Comparison of ENCODE assay signal across 10 cellular contexts in genomic region chr19:3098141-3098514, GRCh38. TPM values are rescaled to one million over a fixed set of nuclear protein-coding genes. Genes with fewer than 3 reads are reported as not detected.
DNase-seq lines count a peak whose midpoint lies in the region; ATAC-seq and TF ChIP-seq lines count a peak whose summit lies in the region.
"Had no signal": no experiment of that assay in that cellular context is flagged by ENCODE, and none has a peak within 500 bp of the region (broad histone marks: within the 10 kb centered on the region; RNA-seq: fewer than 3 reads in every experiment).

No MANE protein-coding gene starts in this region.

- no peaks in the 10 kb centered on the region for H3K9me3 ChIP-seq in Panc1 (ENCODE audit: control insufficient read depth, insufficient read depth, low read depth, low read length)
- H3K9me3 ChIP-seq in mesenchymal stem cell (ENCODE audit: control insufficient read depth, low read length): no peaks in the 10 kb centered on the region
- H3K9me3 ChIP-seq in tibial artery: no peaks in the 10 kb centered on the region

- POLR2A ChIA-PET in Panc1 (lab: Charles Lee): no interaction called here

- H2BK12ac ChIP-seq in mesenchymal stem cell (ENCODE audit: low read length in 2 of 2): peak overlapping the region in 1 of 2 experiments; percentile 16

- H3K14ac ChIP-seq in mesenchymal stem cell (ENCODE audit: low read length in 2 of 2): peak overlapping the region in 1 of 2 experiments; percentile 96

- H3K27ac ChIP-seq in Panc1 (ENCODE audit: low read length): peak overlapping the region; percentile 79
- H3K27ac ChIP-seq in mesenchymal stem cell (ENCODE audit: low read length, poor library complexity, severe bottlenecking): no peak overlapping the region
- peak overlapping the region; percentile 80 to 81 for H3K27ac ChIP-seq in tibial artery

- peak overlapping the region; percentile 95 for H3K9ac ChIP-seq in mesenchymal stem cell (ENCODE audit: low read length)

- H3K4me2 ChIP-seq in mesenchymal stem cell (ENCODE audit: low read length, poor library complexity, severe bottlenecking): no peak overlapping the region

- peak overlapping the region; percentile 5 to 69 for H3K4ac ChIP-seq in mesenchymal stem cell (ENCODE audit: low read depth in 1 of 2, low read length in 2 of 2)

- H2BK15ac ChIP-seq in mesenchymal stem cell (ENCODE audit: low read depth, poor library complexity, severe bottlenecking): peak overlapping the region; percentile 44

- no peak overlapping the region for H2AK5ac ChIP-seq in mesenchymal stem cell (ENCODE audit: low read length, severe bottlenecking)

- H3K4me3 ChIP-seq in Panc1 (ENCODE audit: low read depth in 2 of 2, low read length in 2 of 2): peak overlapping the region; percentile 70 to 82
- H3K4me3 ChIP-seq in epithelial cell of proximal tubule (ENCODE audit: low read depth, low read length): peak overlapping the region; percentile 34
- peak overlapping the region in 1 of 2 experiments; percentile 95 for H3K4me3 ChIP-seq in mesenchymal stem cell (ENCODE audit: insufficient read depth in 1 of 2, low read depth in 1 of 2, low read length in 2 of 2)
- peak overlapping the region; percentile 49 to 91 for H3K4me3 ChIP-seq in tibial artery

- peak overlapping the region; percentile 66 for H4K8ac ChIP-seq in mesenchymal stem cell (ENCODE audit: low read length)

- peak overlapping the region; percentile 19 for H4K91ac ChIP-seq in mesenchymal stem cell (ENCODE audit: low read length)

- CTCF ChIA-PET in Panc1 (lab: Charles Lee): interaction anchor here (0.6 kb wide), 1 partner anchor 1213 kb away, joined by 6 read pairs; the partner anchor contains the start of gene ABHD17A

- H2AFZ ChIP-seq in mesenchymal stem cell (ENCODE audit: low read depth, low read length): no peak overlapping the region

- no peaks in the 10 kb centered on the region for H3K36me3 ChIP-seq in Panc1 (ENCODE audit: control insufficient read depth, insufficient read depth, low read length)
- H3K36me3 ChIP-seq in mesenchymal stem cell (ENCODE audit: control insufficient read depth in 1 of 2, insufficient read depth in 2 of 2, low read depth in 1 of 2, low read length in 2 of 2): peaks cover 0 to 23% of the 10 kb centered on the region in 2 experiments
- no peaks in the 10 kb centered on the region for H3K36me3 ChIP-seq in tibial artery

- ATAC-seq in Panc1 (peak; percentile 36; the same call in 1 of the 2 replicates), HG02973 (IDR thresholded peaks at IDR 0.05; ENCODE audit: unreplicated experiment) (no peak), HG03457 (IDR thresholded peaks at IDR 0.05; ENCODE audit: unreplicated experiment) (no peak)
- ATAC-seq: activated naive CD4-positive, alpha-beta T cell treated with anti-CD3 and anti-CD28 coated beads, Interleukin-2, amount 50 U/mL, for 72 hours had no signal

- H3K79me1 ChIP-seq in mesenchymal stem cell (replicated peaks; ENCODE audit: low read length, poor library complexity, severe bottlenecking): peaks cover 7% of the 10 kb centered on the region

- intact Hi-C loops in Panc1 (cut with micrococcal nuclease; ENCODE audit: unreplicated experiment): no loop called here
- intact Hi-C loops in tibial artery (cut with DNase I; ENCODE audit: low total_unique reads): no loop called here

- 91% methylated on average over 18 of the region's 18 CpGs for WGBS in mesenchymal stem cell

- in situ Hi-C loops in Panc1 (cut with HindIII; ENCODE audit: low pct_unique_long_range_greater_than_20kb, low sequenced_read_pairs): no loop called here

- no peak overlapping the region for H2BK5ac ChIP-seq in mesenchymal stem cell (ENCODE audit: low read depth, low read length, poor library complexity, severe bottlenecking)

- TF ChIP-seq CTCF in Panc1 (IDR thresholded peaks at IDR 0.05) (no peak), epithelial cell of proximal tubule (conservative IDR thresholded peaks at IDR 0.05; ENCODE audit: low read depth, low read length) (no peak), tibial artery (IDR thresholded peaks at IDR 0.05) (no peak)

- BruUV-seq in Panc1 (replicated peaks; lab: Mats Ljungman, UMichigan): TSS peak; percentile 42

- peak overlapping the region in 1 of 2 experiments; percentile 84 for H3K23ac ChIP-seq in mesenchymal stem cell (ENCODE audit: low read length in 2 of 2)

- peak overlapping the region; percentile 71 to 73 for H3K18ac ChIP-seq in mesenchymal stem cell (ENCODE audit: low read depth in 1 of 2, low read length in 2 of 2)

- H3K4me1 ChIP-seq in Panc1 (ENCODE audit: control insufficient read depth, insufficient read depth, low read length): peaks cover 22% of the 10 kb centered on the region
- peaks cover 56% of the 10 kb centered on the region for H3K4me1 ChIP-seq in mesenchymal stem cell (ENCODE audit: control insufficient read depth, insufficient read depth, low read depth, low read length)
- H3K4me1 ChIP-seq in tibial artery: peaks cover 5 to 83% (median 65%) of the 10 kb centered on the region in 4 donors

- DNase-seq in Panc1 (ENCODE audit: low read depth, low spot score): no peak
- DNase-seq in epithelial cell of proximal tubule (ENCODE audit: low read depth): no peak
- DNase-seq in mesenchymal stem cell: peak; percentile 24
- no peak for DNase-seq in tibial artery
- DNase-seq in NCI-H2171 treated with DMSO at 0.1 percent for 48 hours (lab: John Stamatoyannopoulos, UW): no peak
- no peak for DNase-seq in occipital lobe (lab: John Stamatoyannopoulos, UW)
- DNase-seq: RPMI8226 had no signal

- H2BK120ac ChIP-seq in mesenchymal stem cell (ENCODE audit: low read depth, low read length): peak overlapping the region; percentile 67

- H3K27me3 ChIP-seq in Panc1 (ENCODE audit: control insufficient read depth, insufficient read depth, low read length): no peaks in the 10 kb centered on the region
- no peaks in the 10 kb centered on the region for H3K27me3 ChIP-seq in mesenchymal stem cell (ENCODE audit: control insufficient read depth in 1 of 2, insufficient read depth in 1 of 2, low read length in 2 of 2)
- H3K27me3 ChIP-seq in tibial artery: no peaks in the 10 kb centered on the region

RNA-seq across cellular contexts. Expression of gene GNA11, which starts 4.0 kb away (rescaled TPM):
- total RNA-seq in Panc1 (2021; ENCODE audit: unreplicated experiment): 64.6 TPM
- 120 TPM for polyA plus RNA-seq in Panc1 (2012; ENCODE audit: insufficient read length)
- 40.5 and 75.6 TPM in 2 replicates for total RNA-seq in epithelial cell of proximal tubule
- polyA plus RNA-seq in mesenchymal stem cell (2013, experiment 1 of 2): 49.8 TPM
- polyA plus RNA-seq in mesenchymal stem cell (2013, experiment 2 of 2): 49.0 TPM
- total RNA-seq in occipital lobe: 56.8 TPM

RNA-seq across cellular contexts. Expression of gene TLE5, which starts 35.8 kb away (rescaled TPM):
- total RNA-seq in Panc1 (2021; ENCODE audit: unreplicated experiment) (287 TPM), epithelial cell of proximal tubule (238 and 310 TPM in 2 replicates), occipital lobe (95.8 TPM)
- 828 TPM for polyA plus RNA-seq in Panc1 (2012; ENCODE audit: insufficient read length)
- 329 TPM for polyA plus RNA-seq in mesenchymal stem cell (2013, experiment 1 of 2)
- polyA plus RNA-seq in mesenchymal stem cell (2013, experiment 2 of 2): 321 TPM

RNA-seq across cellular contexts. Expression of gene GNA15, which starts 37.7 kb away (rescaled TPM):
- total RNA-seq in Panc1 (2021; ENCODE audit: unreplicated experiment): 6.2 TPM
- polyA plus RNA-seq in Panc1 (2012; ENCODE audit: insufficient read length): 8.4 TPM
- 1.2 TPM in 2 replicates for total RNA-seq in epithelial cell of proximal tubule
- 0.03 TPM for polyA plus RNA-seq in mesenchymal stem cell (2013, experiment 1 of 2)
- 0.03 TPM for polyA plus RNA-seq in mesenchymal stem cell (2013, experiment 2 of 2)
- total RNA-seq in occipital lobe: 1.9 TPM
